ENCODE assay signal across 23 cellular contexts in genomic region chr6:16595514-16595913, GRCh38.
A peak's percentile ranks its signal among the peaks of the same experiment; 100 is the strongest.
DNase-seq lines count a peak whose midpoint lies in the region; ATAC-seq and TF ChIP-seq lines count a peak whose summit lies in the region.
"Had no signal": no experiment of that assay in that cellular context is flagged by ENCODE, and none has a peak within 500 bp of the region (broad histone marks: within the 10 kb centered on the region; RNA-seq: fewer than 3 reads in every experiment).

No MANE protein-coding gene starts in this region.

- no peaks in the 10 kb centered on the region for H4K20me1 ChIP-seq in BLaER1
- H4K20me1 ChIP-seq in PC-3 (ENCODE audit: low read length), result no peaks in the 10 kb centered on the region

- H2AFZ ChIP-seq in PC-3 (ENCODE audit: low read length), result no peak overlapping the region

- peaks cover 0 to 2% (median 0%) of the 10 kb centered on the region in 5 experiments for H3K9me3 Mint-ChIP-seq in brain
- no peaks in the 10 kb centered on the region for H3K9me3 Mint-ChIP-seq in nephron
- H3K9me3 Mint-ChIP-seq: CD4-positive, alpha-beta memory T cell had no signal

- no peak for TF ChIP-seq CTCF in brain (conservative IDR thresholded peaks at IDR 0.05)
- no peak for TF ChIP-seq CTCF in nephron (IDR thresholded peaks at IDR 0.05; ENCODE audit: unreplicated experiment in 3 of 3)
- no peak for TF ChIP-seq CTCF in PC-3 (conservative IDR thresholded peaks at IDR 0.05; ENCODE audit: low read depth, low read length)

- no peak overlapping the region for H3K4me3 ChIP-seq in BLaER1
- H3K4me3 ChIP-seq in PC-3 (ENCODE audit: low read length), result no peak overlapping the region
- H3K4me3 ChIP-seq: A549, GM12878, SJSA1 had no signal

- BruUV-seq in PC-3 (replicated peaks; lab: Mats Ljungman, UMichigan), result no TSS peak

- POLR2A ChIA-PET in PC-3 (lab: Charles Lee; ENCODE audit: unreplicated experiment), result no interaction called here

- peaks cover 21% of the 10 kb centered on the region for H3K36me3 Mint-ChIP-seq in brain
- peaks cover 3% of the 10 kb centered on the region for H3K36me3 Mint-ChIP-seq in nephron (ENCODE audit: low read depth)

- H3K27me3 ChIP-seq in BLaER1 (no peaks in the 10 kb centered on the region), PC-3 (ENCODE audit: low read length) (no peaks in the 10 kb centered on the region)
- H3K27me3 ChIP-seq: SJSA1 had no signal

- peak; percentile 3 for ATAC-seq in GM18517 (IDR thresholded peaks at IDR 0.05; ENCODE audit: unreplicated experiment)
- ATAC-seq in HG03196 (IDR thresholded peaks at IDR 0.05; ENCODE audit: unreplicated experiment), result no peak
- ATAC-seq in PC-3, result no peak
- ATAC-seq: A549, GM12878, Right ventricle myocardium inferior had no signal

- H3K9me3 ChIP-seq in BLaER1 (no peaks in the 10 kb centered on the region; the same call in 1 of the 2 replicates), PC-3 (ENCODE audit: low read length) (no peaks in the 10 kb centered on the region)
- H3K9me3 ChIP-seq: A549, Caco-2 had no signal

- CTCF ChIA-PET in PC-3 (lab: Charles Lee), result no interaction called here

- H3K79me2 ChIP-seq in PC-3 (ENCODE audit: low read length), result no peaks in the 10 kb centered on the region

- H3K27me3 Mint-ChIP-seq in brain (no peaks in the 10 kb centered on the region), nephron (ENCODE audit: low read depth) (peaks cover 7% of the 10 kb centered on the region)
- H3K27me3 Mint-ChIP-seq: CD4-positive, alpha-beta memory T cell had no signal

- H3K4me3 Mint-ChIP-seq in brain (no peak overlapping the region), nephron (no peak overlapping the region)
- H3K4me3 Mint-ChIP-seq: CD4-positive, alpha-beta memory T cell had no signal

- intact Hi-C loops in PC-3 (cut with micrococcal nuclease), result no loop called here

- H3K27ac Mint-ChIP-seq in brain (peak overlapping the region in 3 of 5 experiments; percentile 42 to 64 (median 61)), nephron (peak overlapping the region in 2 of 3 experiments; percentile 16 to 29)

- H3F3A ChIP-seq in PC-3 (ENCODE audit: low read length, unreplicated experiment), result no peaks in the 10 kb centered on the region

- H3K4me2 ChIP-seq in BLaER1 (peak overlapping the region; percentile 76), PC-3 (ENCODE audit: low read length) (no peak overlapping the region)
- H3K4me2 ChIP-seq: A549 had no signal

- H3K4me1 Mint-ChIP-seq in brain, result peaks cover 40% of the 10 kb centered on the region
- H3K4me1 Mint-ChIP-seq in nephron, result no peaks in the 10 kb centered on the region

- no peaks in the 10 kb centered on the region for H3K36me3 ChIP-seq in BLaER1
- H3K36me3 ChIP-seq in PC-3 (ENCODE audit: low read depth, low read length), result no peaks in the 10 kb centered on the region
- H3K36me3 ChIP-seq: SJSA1 had no signal

- H3K9me2 ChIP-seq in PC-3 (replicated peaks; ENCODE audit: low read length), result no peaks in the 10 kb centered on the region

- H3K27ac ChIP-seq in BLaER1 (no peak overlapping the region), PC-3 (ENCODE audit: low read length) (no peak overlapping the region)
- H3K27ac ChIP-seq: A549, SJSA1 had no signal

- H3K9ac ChIP-seq in BLaER1, result no peak overlapping the region
- no peak overlapping the region for H3K9ac ChIP-seq in PC-3 (ENCODE audit: low read length)

- no peak for DNase-seq in activated CD4-positive, alpha-beta T cell treated with anti-CD3 and anti-CD28 coated beads, Interleukin-2, amount 50 U/mL, for 48 hours
- no peak for DNase-seq in PC-3
- no peak for DNase-seq in NCI-H446 treated with DMSO at 0.1 percent for 48 hours (lab: John Stamatoyannopoulos, UW)
- DNase-seq: Caco-2; CD4-positive, alpha-beta memory T cell; DMS 273 treated with DMSO at 0.1 percent for 48 hours; DMS79 treated with DMSO at 0.1 percent for 48 hours; KG1; NCI-H1092 treated with DMSO at 0.1 percent for 48 hours; NCI-H1436 treated with DMSO at 0.1 percent for 48 hours; NCI-H2029; NCI-H2227 treated with DMSO at 0.1 percent for 48 hours; NCI-H510A treated with DMSO at 0.1 percent for 48 hours; NCI-H748 treated with DMSO at 0.1 percent for 48 hours had no signal

- H3K4me1 ChIP-seq in BLaER1 (peaks cover 86% of the 10 kb centered on the region), PC-3 (ENCODE audit: insufficient read depth, low read length) (no peaks in the 10 kb centered on the region)
- H3K4me1 ChIP-seq: A549, Caco-2, SJSA1 had no signal
